Comparison of ENCODE assay signal across 8 cellular contexts in the genomic region with DNA sequence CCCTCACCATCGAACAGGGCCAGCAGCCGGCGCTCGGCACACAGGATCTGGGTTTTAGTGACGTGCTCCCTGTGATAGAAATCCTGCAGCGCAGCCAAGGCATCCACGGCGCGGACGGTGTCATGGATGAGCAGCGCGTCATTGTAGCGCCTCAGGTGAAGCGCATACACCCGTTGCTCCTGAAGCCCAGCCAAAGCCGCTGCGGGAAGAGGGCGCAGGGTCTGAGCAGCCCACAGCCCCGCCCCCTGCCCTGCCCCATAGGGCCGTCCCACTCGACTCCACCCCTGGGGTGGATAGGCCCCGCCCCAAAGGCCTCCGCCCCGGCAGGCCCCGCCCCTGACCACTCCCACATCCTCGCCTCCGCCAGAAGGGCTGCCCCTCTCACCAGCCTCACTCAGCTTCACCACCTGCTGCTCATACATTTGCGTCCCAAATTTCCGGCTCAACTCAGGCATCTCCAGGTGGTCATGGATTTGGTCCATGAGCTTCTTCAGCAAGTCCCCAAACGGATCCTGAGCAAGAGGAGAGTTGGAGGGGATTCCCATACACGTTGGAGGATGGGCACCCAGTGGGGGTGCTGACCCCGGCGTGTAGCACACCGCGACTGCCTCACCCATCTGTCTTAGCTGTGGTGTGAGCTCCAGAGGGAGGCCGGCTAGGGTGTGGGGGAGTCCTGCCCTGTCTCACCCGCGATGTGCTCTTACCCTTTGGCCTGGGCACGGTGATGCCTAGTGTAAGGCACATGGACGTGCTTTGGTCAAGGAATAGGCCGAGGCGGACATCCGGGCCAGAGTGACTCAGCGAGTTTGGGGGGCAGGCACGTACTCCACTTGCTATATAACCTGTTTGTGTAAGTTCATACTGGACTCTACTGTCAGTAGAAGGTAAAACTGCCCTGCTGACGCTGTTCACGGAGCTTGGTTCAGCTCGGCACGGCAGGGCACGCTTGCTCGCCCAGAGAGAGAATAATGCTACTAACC. TPM values are rescaled to one million over a fixed set of nuclear protein-coding genes. Genes with fewer than 3 reads are reported as not detected.
A peak's percentile ranks its signal among the peaks of the same experiment; 100 is the strongest.
DNase-seq lines count a peak whose midpoint lies in the region; ATAC-seq and TF ChIP-seq lines count a peak whose summit lies in the region.

No MANE protein-coding gene starts in this region.

- no peaks in the 10 kb centered on the region for H3K9me3 Mint-ChIP-seq in activated CD4-positive, alpha-beta memory T cell treated with anti-CD3 and anti-CD28 coated beads, Interleukin-2, amount 10 ng/mL, durations not matched to agents 7 days and 5 days
- no peaks in the 10 kb centered on the region for H3K9me3 Mint-ChIP-seq in naive B cell

- H3K4me1 Mint-ChIP-seq in activated CD4-positive, alpha-beta memory T cell treated with anti-CD3 and anti-CD28 coated beads, Interleukin-2, amount 10 ng/mL, durations not matched to agents 7 days and 5 days, result peaks cover 49% of the 10 kb centered on the region
- H3K4me1 Mint-ChIP-seq in naive B cell, result peaks cover 27 to 45% (median 30%) of the 10 kb centered on the region in 3 donors

- peak overlapping the region; percentile 44 for H3K27ac Mint-ChIP-seq in activated CD4-positive, alpha-beta memory T cell treated with anti-CD3 and anti-CD28 coated beads, Interleukin-2, amount 10 ng/mL, durations not matched to agents 7 days and 5 days
- peak overlapping the region in 1 of 6 donors; percentile 80 for H3K27ac Mint-ChIP-seq in naive B cell

- DNase-seq in NCI-H510A treated with DMSO at 0.1 percent for 48 hours (lab: John Stamatoyannopoulos, UW), result peak; percentile 69
- DNase-seq in activated CD4-positive, alpha-beta memory T cell treated with anti-CD3 and anti-CD28 coated beads, Interleukin-2, amount 10 ng/mL, durations not matched to agents 7 days and 5 days, result peak; percentile 95
- DNase-seq in ecto neural progenitor cell (ENCODE audit: low spot score), result peak; percentile 98
- DNase-seq in naive B cell, result peak; percentile 83
- peak; percentile 86 for DNase-seq in stimulated activated CD8-positive, alpha-beta memory T cell treated with anti-CD3 and anti-CD28 coated beads, Interleukin-7, amount 100 ng/mL, for 24 hours (ENCODE audit: low read depth)

- POLR2A ChIA-PET in activated CD4-positive, alpha-beta memory T cell treated with anti-CD3 and anti-CD28 coated beads, Interleukin-2, amount 10 ng/mL, durations not matched to agents 7 days and 5 days (lab: Charles Lee), result interaction anchor here (0.8 to 11.7 kb wide), 7 partner anchors 12 to 190 kb away, joined by 3 to 237 read pairs (median 4); partner anchors contain the start of genes ACLY, CNP, DNAJC7 and NKIRAS2

- peak; percentile 66 for ATAC-seq in GM18505 (IDR thresholded peaks at IDR 0.05; ENCODE audit: unreplicated experiment)
- ATAC-seq in HG03039 (IDR thresholded peaks at IDR 0.05; ENCODE audit: unreplicated experiment), result peak; percentile 63
- peak; percentile 77 to 81 for ATAC-seq in naive B cell (ENCODE audit: low read depth in 2 of 2)
- no peak for ATAC-seq in GM21737 (IDR thresholded peaks at IDR 0.05; ENCODE audit: unreplicated experiment)

- H3K4me3 Mint-ChIP-seq in activated CD4-positive, alpha-beta memory T cell treated with anti-CD3 and anti-CD28 coated beads, Interleukin-2, amount 10 ng/mL, durations not matched to agents 7 days and 5 days, result peak overlapping the region; percentile 59
- H3K4me3 Mint-ChIP-seq in naive B cell, result peak overlapping the region; percentile 56 to 87 (median 68)

- peaks cover 62% of the 10 kb centered on the region for H3K36me3 Mint-ChIP-seq in activated CD4-positive, alpha-beta memory T cell treated with anti-CD3 and anti-CD28 coated beads, Interleukin-2, amount 10 ng/mL, durations not matched to agents 7 days and 5 days (ENCODE audit: low read depth)
- H3K36me3 Mint-ChIP-seq in naive B cell, result peaks cover 4 to 8% of the 10 kb centered on the region in 2 donors

- CTCF ChIA-PET in activated CD4-positive, alpha-beta memory T cell treated with anti-CD3 and anti-CD28 coated beads, Interleukin-2, amount 10 ng/mL, durations not matched to agents 7 days and 5 days (lab: Charles Lee), result interaction anchor here (0.7 to 2.1 kb wide), 9 partner anchors 11 to 145 kb away, joined by 3 to 9 read pairs (median 4); partner anchors contain the start of genes DNAJC7 and NKIRAS2

- H3K27me3 Mint-ChIP-seq in activated CD4-positive, alpha-beta memory T cell treated with anti-CD3 and anti-CD28 coated beads, Interleukin-2, amount 10 ng/mL, durations not matched to agents 7 days and 5 days, result no peaks in the 10 kb centered on the region
- H3K27me3 Mint-ChIP-seq in naive B cell, result no peaks in the 10 kb centered on the region

- TF ChIP-seq POLR2A in GM18505 (IDR thresholded peaks at IDR 0.05; ENCODE audit: borderline replicate concordance, extremely low read depth, insufficient read depth, insufficient read length), result peak; percentile 34

RNA-seq across cellular contexts. Expression of gene DHX58, which starts 4.6 kb away (rescaled TPM):
- total RNA-seq in activated CD4-positive, alpha-beta memory T cell treated with anti-CD3 and anti-CD28 coated beads, Interleukin-2, amount 10 ng/mL, durations not matched to agents 7 days and 5 days, result 10 to 100 TPM; 97.0 to 97.3 TPM
- polyA plus RNA-seq in naive B cell (ENCODE audit: low read depth in 6 of 6), result 10 to 100 TPM in 5 of 6 donors, 1 to 10 TPM in 1; 9.4 to 22.3 (median 13.4) TPM

RNA-seq across cellular contexts. Expression of gene ZNF385C, which starts 9.6 kb away (rescaled TPM):
- not detected for total RNA-seq in activated CD4-positive, alpha-beta memory T cell treated with anti-CD3 and anti-CD28 coated beads, Interleukin-2, amount 10 ng/mL, durations not matched to agents 7 days and 5 days
- under 1 TPM in 1 of 6 donors, not detected in 5; 0.21 TPM for polyA plus RNA-seq in naive B cell (ENCODE audit: low read depth in 6 of 6)

RNA-seq across cellular contexts. Expression of gene KAT2A, which starts 13.3 kb away (rescaled TPM):
- total RNA-seq in activated CD4-positive, alpha-beta memory T cell treated with anti-CD3 and anti-CD28 coated beads, Interleukin-2, amount 10 ng/mL, durations not matched to agents 7 days and 5 days, result 10 to 100 TPM; 25.7 to 26.7 TPM
- polyA plus RNA-seq in naive B cell (ENCODE audit: low read depth in 6 of 6), result 10 to 100 TPM in 4 of 6 donors, 1 to 10 TPM in 2; 5.0 to 13.5 (median 10.1) TPM

RNA-seq across cellular contexts. Expression of gene HSPB9, which starts 14.7 kb away (rescaled TPM):
- under 1 TPM in 1 of 2 experiments, not detected in 1; 0.18 TPM for total RNA-seq in activated CD4-positive, alpha-beta memory T cell treated with anti-CD3 and anti-CD28 coated beads, Interleukin-2, amount 10 ng/mL, durations not matched to agents 7 days and 5 days
- under 1 TPM in 4 of 6 donors, not detected in 2; 0.17 to 0.37 (median 0.25) TPM for polyA plus RNA-seq in naive B cell (ENCODE audit: low read depth in 6 of 6)

RNA-seq across cellular contexts. Expression of gene RAB5C, which starts 46.9 kb away (rescaled TPM):
- total RNA-seq in activated CD4-positive, alpha-beta memory T cell treated with anti-CD3 and anti-CD28 coated beads, Interleukin-2, amount 10 ng/mL, durations not matched to agents 7 days and 5 days, result 10 to 100 TPM; 95.8 to 97.3 TPM
- polyA plus RNA-seq in naive B cell (ENCODE audit: low read depth in 6 of 6), result 100 to 1,000 TPM in 3 of 6 donors, 10 to 100 TPM in 3; 72.4 to 137 (median 94.4) TPM
